In the genomic region with DNA sequence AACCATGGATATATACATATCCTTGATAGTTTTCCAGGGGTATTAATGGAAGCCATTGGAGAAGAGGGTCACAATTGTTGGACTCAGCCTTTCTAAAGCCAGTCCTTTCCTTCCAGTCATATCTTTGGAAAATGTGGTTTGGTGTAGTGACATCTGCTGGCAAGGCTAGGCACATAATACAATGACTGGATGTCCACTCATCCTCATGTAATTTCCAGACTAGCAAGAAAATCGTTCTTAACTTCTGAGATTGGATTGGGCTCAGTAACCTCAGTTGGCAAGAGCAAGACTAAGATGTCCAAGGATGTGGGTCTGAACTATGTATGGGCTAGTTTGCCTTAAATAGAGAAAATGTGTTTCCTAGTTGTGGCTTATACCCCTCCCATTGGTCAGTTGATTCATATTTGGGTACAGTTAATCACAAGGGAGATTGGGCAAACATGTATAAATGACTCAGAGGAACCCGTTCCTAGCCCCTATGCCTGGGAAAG, we compare ENCODE assay signal across 8 cellular contexts. TPM values are rescaled to one million over a fixed set of nuclear protein-coding genes. Genes with fewer than 3 reads are reported as not detected.
DNase-seq lines count a peak whose midpoint lies in the region; ATAC-seq and TF ChIP-seq lines count a peak whose summit lies in the region.

No MANE protein-coding gene starts in this region.

- no peaks in the 10 kb centered on the region for H4K20me1 ChIP-seq in SU-DHL-6 (ENCODE audit: low read depth, low read length)

- H3K36me3 ChIP-seq in SU-DHL-6 (ENCODE audit: low read length), result no peaks in the 10 kb centered on the region

- H3K4me3 ChIP-seq in SU-DHL-6 (ENCODE audit: insufficient read depth, low read length, poor library complexity, severe bottlenecking), result no peak overlapping the region

- H3K4me1 Mint-ChIP-seq in activated CD4-positive, alpha-beta T cell treated with anti-CD3 and anti-CD28 coated beads, Interleukin-2, amount 10 ng/mL, durations not matched to agents 24 days and 14 days, result peaks cover 5% of the 10 kb centered on the region
- no peaks in the 10 kb centered on the region for H3K4me1 Mint-ChIP-seq in progenitor cell of endocrine pancreas (ENCODE audit: low read depth)

- DNase-seq in activated CD4-positive, alpha-beta T cell treated with anti-CD3 and anti-CD28 coated beads, Interleukin-2, amount 10 ng/mL, durations not matched to agents 24 days and 14 days, result peak; percentile 74
- no peak for DNase-seq in activated CD4-positive, alpha-beta T cell treated with anti-CD3 and anti-CD28 coated beads for 48 hours
- DNase-seq in Kasumi-1 (lab: John Stamatoyannopoulos, UW), result peak; percentile 81 to 83
- peak; percentile 97 for DNase-seq in fibroblast of peridontal ligament (ENCODE audit: extremely low read depth)
- no peak for DNase-seq in progenitor cell of endocrine pancreas (ENCODE audit: low spot score, unreplicated experiment)

- no peak overlapping the region for H3K9ac ChIP-seq in SU-DHL-6 (ENCODE audit: low read length)

- H3K9me3 ChIP-seq in SU-DHL-6 (ENCODE audit: insufficient read depth, low read length), result no peaks in the 10 kb centered on the region

- no peaks in the 10 kb centered on the region for H3K9me2 ChIP-seq in SU-DHL-6 (replicated peaks; ENCODE audit: insufficient read depth, low read length)

- H3K27ac ChIP-seq in SU-DHL-6 (ENCODE audit: low read depth, low read length), result no peak overlapping the region

- H3K27me3 ChIP-seq in SU-DHL-6 (ENCODE audit: low read length), result no peaks in the 10 kb centered on the region

- no peak for ATAC-seq in GM19324 (IDR thresholded peaks at IDR 0.05; ENCODE audit: low FRiP score, unreplicated experiment)
- no peak for ATAC-seq in HG03039 (IDR thresholded peaks at IDR 0.05; ENCODE audit: unreplicated experiment)

- H3K36me3 Mint-ChIP-seq in activated CD4-positive, alpha-beta T cell treated with anti-CD3 and anti-CD28 coated beads, Interleukin-2, amount 10 ng/mL, durations not matched to agents 24 days and 14 days (ENCODE audit: low read depth), result no peaks in the 10 kb centered on the region
- no peaks in the 10 kb centered on the region for H3K36me3 Mint-ChIP-seq in progenitor cell of endocrine pancreas (ENCODE audit: insufficient read depth)

- no peak overlapping the region for H3K4me2 ChIP-seq in SU-DHL-6 (ENCODE audit: low read depth, low read length, poor library complexity, severe bottlenecking)

- peak; percentile 40 for TF ChIP-seq CTCF in SU-DHL-6 (IDR thresholded peaks at IDR 0.05; ENCODE audit: insufficient read depth, low read length, poor library complexity, severe bottlenecking)
- TF ChIP-seq CTCF in progenitor cell of endocrine pancreas (IDR thresholded peaks at IDR 0.05; ENCODE audit: unreplicated experiment), result peak; percentile 34

- no peaks in the 10 kb centered on the region for H3K9me3 Mint-ChIP-seq in activated CD4-positive, alpha-beta T cell treated with anti-CD3 and anti-CD28 coated beads, Interleukin-2, amount 10 ng/mL, durations not matched to agents 24 days and 14 days
- no peaks in the 10 kb centered on the region for H3K9me3 Mint-ChIP-seq in progenitor cell of endocrine pancreas (ENCODE audit: low read depth)

- H3K79me2 ChIP-seq in SU-DHL-6 (ENCODE audit: insufficient read depth, low read length), result no peaks in the 10 kb centered on the region

- peaks cover 4% of the 10 kb centered on the region for H3K27me3 Mint-ChIP-seq in activated CD4-positive, alpha-beta T cell treated with anti-CD3 and anti-CD28 coated beads, Interleukin-2, amount 10 ng/mL, durations not matched to agents 24 days and 14 days
- H3K27me3 Mint-ChIP-seq in progenitor cell of endocrine pancreas, result peaks cover 9% of the 10 kb centered on the region

- H3K4me3 Mint-ChIP-seq in activated CD4-positive, alpha-beta T cell treated with anti-CD3 and anti-CD28 coated beads, Interleukin-2, amount 10 ng/mL, durations not matched to agents 24 days and 14 days, result no peak overlapping the region
- H3K4me3 Mint-ChIP-seq in progenitor cell of endocrine pancreas (ENCODE audit: low read depth), result no peak overlapping the region

- peak overlapping the region; percentile 47 for H3K27ac Mint-ChIP-seq in activated CD4-positive, alpha-beta T cell treated with anti-CD3 and anti-CD28 coated beads, Interleukin-2, amount 10 ng/mL, durations not matched to agents 24 days and 14 days
- no peak overlapping the region for H3K27ac Mint-ChIP-seq in progenitor cell of endocrine pancreas

- no peaks in the 10 kb centered on the region for H3F3A ChIP-seq in SU-DHL-6 (ENCODE audit: insufficient read depth)

- H2AFZ ChIP-seq in SU-DHL-6 (ENCODE audit: low read depth, low read length, severe bottlenecking), result no peak overlapping the region

- intact Hi-C loops in activated CD4-positive, alpha-beta T cell treated with anti-CD3 and anti-CD28 coated beads, Interleukin-2, amount 10 ng/mL, durations not matched to agents 24 days and 14 days (cut with micrococcal nuclease), result loop anchor here (2.0 kb wide), 1 partner anchor 211 kb away; no protein-coding TSS in a partner anchor

RNA-seq across cellular contexts. Expression of gene KAT7, which starts 8.7 kb away (rescaled TPM):
- 67.2 and 75.2 TPM in 2 replicates for total RNA-seq in activated CD4-positive, alpha-beta T cell treated with anti-CD3 and anti-CD28 coated beads, Interleukin-2, amount 10 ng/mL, durations not matched to agents 24 days and 14 days
- total RNA-seq in progenitor cell of endocrine pancreas, result 67.9 and 72.0 TPM in 2 replicates

RNA-seq across cellular contexts. Expression of gene FAM117A, which starts 15.8 kb away (rescaled TPM):
- 10.9 and 11.1 TPM in 2 replicates for total RNA-seq in activated CD4-positive, alpha-beta T cell treated with anti-CD3 and anti-CD28 coated beads, Interleukin-2, amount 10 ng/mL, durations not matched to agents 24 days and 14 days
- total RNA-seq in progenitor cell of endocrine pancreas, result 19.1 and 20.2 TPM in 2 replicates

Comparison
In these comparisons a context has a peak if more than half of its experiments do, and no peak if none do; other contexts are left out.
1. DNase-seq: peak in activated CD4-positive, alpha-beta T cell treated with anti-CD3 and anti-CD28 coated beads, Interleukin-2, amount 10 ng/mL, durations not matched to agents 24 days and 14 days (single experiment), Kasumi-1 (2 of 2) and fibroblast of peridontal ligament (single experiment); none in activated CD4-positive, alpha-beta T cell treated with anti-CD3 and anti-CD28 coated beads for 48 hours (single experiment) and progenitor cell of endocrine pancreas (single experiment).